In genomic region chr3:37688756-37689155, GRCh38 we compare ENCODE assay signal across 18 cellular contexts.
DNase-seq lines count a peak whose midpoint lies in the region; ATAC-seq and TF ChIP-seq lines count a peak whose summit lies in the region.
"Had no signal": no experiment of that assay in that cellular context is flagged by ENCODE, and none has a peak within 500 bp of the region (broad histone marks: within the 10 kb centered on the region; RNA-seq: fewer than 3 reads in every experiment).

No MANE protein-coding gene starts in this region.

- H3K36me3 ChIP-seq in mammary epithelial cell (ENCODE audit: insufficient read depth, low read length) (no peaks in the 10 kb centered on the region), HEK293 (ENCODE audit: control insufficient read depth in 2 of 2, insufficient read depth in 1 of 2, low read length in 2 of 2) (no peaks in the 10 kb centered on the region), thyroid gland (peaks cover 0 to 6% of the 10 kb centered on the region in 2 donors)
- H3K36me3 ChIP-seq: BLaER1 had no signal

- TF ChIP-seq POLR2A in thyroid gland (IDR thresholded peaks at IDR 0.05), result no peak

- H3K4me1 ChIP-seq in mammary epithelial cell (ENCODE audit: insufficient read depth, low read length) (no peaks in the 10 kb centered on the region), HEK293 (ENCODE audit: control insufficient read depth, insufficient read depth, low read length) (no peaks in the 10 kb centered on the region), foreskin keratinocyte (no peaks in the 10 kb centered on the region), thyroid gland (peaks cover 87 to 93% of the 10 kb centered on the region in 2 donors)
- H3K4me1 ChIP-seq: A549, BLaER1 had no signal

- no peaks in the 10 kb centered on the region for H3K36me3 Mint-ChIP-seq in MCF 10A (ENCODE audit: insufficient read depth, unreplicated experiment)
- H3K36me3 Mint-ChIP-seq: CD14-positive monocyte; CD4-positive, alpha-beta memory T cell had no signal

- in situ Hi-C loops in mammary epithelial cell (cut with MboI; ENCODE audit: low sequenced_read_pairs in 2 of 2), result no loop called here

- H3K27me3 ChIP-seq in mammary epithelial cell (ENCODE audit: insufficient read depth, low read length), result no peaks in the 10 kb centered on the region
- H3K27me3 ChIP-seq in foreskin keratinocyte, result peaks cover 3% of the 10 kb centered on the region
- H3K27me3 ChIP-seq in thyroid gland, result no peaks in the 10 kb centered on the region
- H3K27me3 ChIP-seq: BLaER1 had no signal

- no peak overlapping the region for H3K4me2 ChIP-seq in mammary epithelial cell (ENCODE audit: insufficient read depth, low read depth, low read length)
- H3K4me2 ChIP-seq: A549, BLaER1 had no signal

- H3K27ac ChIP-seq in mammary epithelial cell (ENCODE audit: insufficient read depth, low read depth, low read length), result no peak overlapping the region
- no peak overlapping the region for H3K27ac ChIP-seq in HEK293 (ENCODE audit: extremely low read depth, low read depth, low read length)
- no peak overlapping the region for H3K27ac ChIP-seq in foreskin keratinocyte
- peak overlapping the region; percentile 80 to 92 (median 87) for H3K27ac ChIP-seq in thyroid gland
- H3K27ac ChIP-seq: 22Rv1, A549, BLaER1 had no signal

- H3K79me2 ChIP-seq in mammary epithelial cell (ENCODE audit: insufficient read depth, low read length), result no peaks in the 10 kb centered on the region

- dilution Hi-C loops in mammary epithelial cell (cut with HindIII; ENCODE audit: low sequenced_read_pairs), result no loop called here

- no peak overlapping the region for H2AFZ ChIP-seq in mammary epithelial cell (ENCODE audit: low read depth, low read length)

- H3K9ac ChIP-seq in mammary epithelial cell (ENCODE audit: insufficient read depth, low read length), result no peak overlapping the region
- H3K9ac ChIP-seq: BLaER1 had no signal

- no TSS peak for BruUV-seq in mammary epithelial cell (replicated peaks; lab: Mats Ljungman, UMichigan)
- no TSS peak for BruUV-seq in MCF 10A (replicated peaks; lab: Mats Ljungman, UMichigan)

- WGBS in mammary epithelial cell (ENCODE audit: low coverage, missing lambda C conversion rate), result 72% methylated on average over 2 of the region's 2 CpGs
- WGBS in thyroid gland, 2 donors, result 32 to 45% methylated on average over 2 of the region's 2 CpGs

- no peak overlapping the region for H3K27ac Mint-ChIP-seq in MCF 10A (ENCODE audit: low read depth, unreplicated experiment)
- H3K27ac Mint-ChIP-seq: CD14-positive monocyte; CD4-positive, alpha-beta memory T cell had no signal

- no peaks in the 10 kb centered on the region for H3K4me1 Mint-ChIP-seq in MCF 10A (ENCODE audit: insufficient read depth, unreplicated experiment)
- H3K4me1 Mint-ChIP-seq: CD4-positive, alpha-beta memory T cell had no signal

- H3K4me3 Mint-ChIP-seq in MCF 10A (ENCODE audit: unreplicated experiment), result no peak overlapping the region
- H3K4me3 Mint-ChIP-seq: CD14-positive monocyte; CD4-positive, alpha-beta memory T cell had no signal

- peak; percentile 62 for ATAC-seq in foreskin keratinocyte
- ATAC-seq: A549, HCT116 had no signal

- H4K20me1 ChIP-seq in mammary epithelial cell (ENCODE audit: insufficient read depth, low read length), result no peaks in the 10 kb centered on the region
- H4K20me1 ChIP-seq: BLaER1 had no signal

- H3K4me3 ChIP-seq in mammary epithelial cell (replicated peaks in 1 of 3; ENCODE audit: insufficient read depth in 1 of 3, low read depth in 2 of 3, low read length in 3 of 3) (no peak overlapping the region), HEK293 (ENCODE audit: low read depth, low read length) (no peak overlapping the region), thyroid gland (replicated peaks in 1 of 3) (no peak overlapping the region)
- H3K4me3 ChIP-seq: A549, BLaER1 had no signal

- peaks cover 16% of the 10 kb centered on the region for H3K27me3 Mint-ChIP-seq in MCF 10A (ENCODE audit: insufficient read depth, unreplicated experiment)

- DNase-seq in mammary epithelial cell (peak; percentile 3), MCF 10A (ENCODE audit: unreplicated experiment) (no peak), foreskin keratinocyte (no peak), thyroid gland (peak; percentile 93 to 95), LoVo (ENCODE audit: low spot score) (no peak), AG20443 (ENCODE audit: low spot score) (no peak)
- DNase-seq: Calu3; CD4-positive, alpha-beta memory T cell; DMS79 treated with DMSO at 0.1 percent for 48 hours; GF-D8; GOT3; H7 had no signal

- no peaks in the 10 kb centered on the region for H3K9me3 Mint-ChIP-seq in MCF 10A (ENCODE audit: unreplicated experiment)
- H3K9me3 Mint-ChIP-seq: CD14-positive monocyte; CD4-positive, alpha-beta memory T cell had no signal

- intact Hi-C loops in mammary epithelial cell (cut with micrococcal nuclease), result no loop called here
- intact Hi-C loops in MCF 10A (cut with micrococcal nuclease), result no loop called here
- intact Hi-C loops in thyroid gland (cut with DNase I), result no loop called here

- TF ChIP-seq CTCF in mammary epithelial cell (conservative IDR thresholded peaks at IDR 0.05 in 1 of 2, IDR thresholded peaks at IDR 0.05 in 1 of 2; ENCODE audit: extremely low read depth in 1 of 2, insufficient read depth in 1 of 2, low read depth in 1 of 2, low read length in 2 of 2), result no peak
- TF ChIP-seq CTCF in MCF 10A (IDR thresholded peaks at IDR 0.05; ENCODE audit: unreplicated experiment), result no peak
- TF ChIP-seq CTCF in HEK293 (tag by site-specific recombination; IDR thresholded peaks at IDR 0.05), result no peak
- TF ChIP-seq CTCF in foreskin keratinocyte (conservative IDR thresholded peaks at IDR 0.05), result no peak
- no peak for TF ChIP-seq CTCF in thyroid gland (IDR thresholded peaks at IDR 0.05)

- POLR2A ChIA-PET in MCF 10A (lab: Yijun Ruan, JAX), result no interaction called here
- POLR2A ChIA-PET in HEK293 (lab: Yijun Ruan, JAX), result no interaction called here

- CTCF ChIA-PET in mammary epithelial cell (lab: Charles Lee; ENCODE audit: low non-redundant PET) (no interaction called here), MCF 10A (lab: Yijun Ruan, JAX) (no interaction called here), HEK293 (lab: Yijun Ruan, JAX) (no interaction called here)

- H3K9me3 ChIP-seq in mammary epithelial cell (replicated peaks; ENCODE audit: insufficient read depth, low read length) (no peaks in the 10 kb centered on the region), HEK293 (ENCODE audit: control insufficient read depth, insufficient read depth, low read depth, low read length) (no peaks in the 10 kb centered on the region), thyroid gland (no peaks in the 10 kb centered on the region)
- H3K9me3 ChIP-seq: A549, BLaER1 had no signal

TF ChIP-seq in HEK293, 187 proteins besides CTCF, POLR2A, EP300 and RAD21:
- TF ChIP-seq ZFHX2 (tag by site-specific recombination; conservative IDR thresholded peaks at IDR 0.05) (peak; percentile 99), ZBTB7A (tag by site-specific recombination; IDR thresholded peaks at IDR 0.05; ENCODE audit: low read depth) (no peak), EGR2 (tag by site-specific recombination; IDR thresholded peaks at IDR 0.05; ENCODE audit: low read depth) (peak; percentile 100)

Comparison
In these comparisons a context has a peak if more than half of its experiments do, and no peak if none do; other contexts are left out.
1. DNase-seq: peak in mammary epithelial cell (single experiment) and thyroid gland (2 of 2); none in MCF 10A (single experiment), foreskin keratinocyte (0 of 2), LoVo (single experiment) and AG20443 (single experiment).
2. H3K27ac ChIP-seq: peak in thyroid gland (3 of 3); none in mammary epithelial cell (single experiment), HEK293 (single experiment) and foreskin keratinocyte (single experiment).